17 cellular contexts compared by ENCODE assay signal in genomic region chr18:79582978-79583377, GRCh38.
DNase-seq lines count a peak whose midpoint lies in the region; TF ChIP-seq lines count a peak whose summit lies in the region.
"Had no signal": no experiment of that assay in that cellular context is flagged by ENCODE, and none has a peak within 500 bp of the region (broad histone marks: within the 10 kb centered on the region; RNA-seq: fewer than 3 reads in every experiment).

No MANE protein-coding gene starts in this region.

- H2AK5ac ChIP-seq in mesendoderm (ENCODE audit: low read length), result no peak overlapping the region

- H2BK15ac ChIP-seq in mesendoderm (replicated peaks; ENCODE audit: low read depth), result no peak overlapping the region

- H3K4me2 ChIP-seq in mesendoderm (ENCODE audit: low read length), result no peak overlapping the region

- no peaks in the 10 kb centered on the region for H3K36me3 Mint-ChIP-seq in activated naive CD4-positive, alpha-beta T cell treated with anti-CD3 and anti-CD28 coated beads, Interleukin-2, amount 10 ng/mL, durations not matched to agents 7 days and 5 days
- no peaks in the 10 kb centered on the region for H3K36me3 Mint-ChIP-seq in nephron (ENCODE audit: low read depth)
- H3K36me3 Mint-ChIP-seq: CD8-positive, alpha-beta memory T cell had no signal

- peak; percentile 1 for DNase-seq in activated naive CD4-positive, alpha-beta T cell treated with anti-CD3 and anti-CD28 coated beads, Interleukin-2, amount 10 ng/mL, durations not matched to agents 7 days and 5 days
- DNase-seq in activated naive CD4-positive, alpha-beta T cell treated with Interleukin-2 at 50 U/mL for 16 hours, result no peak
- DNase-seq in coronary artery (ENCODE audit: low spot score) (peak; percentile 43), suprapubic skin (ENCODE audit: low spot score in 2 of 2) (peak; percentile 32 to 71), GM20000 (ENCODE audit: low spot score) (no peak), ecto neural progenitor cell (ENCODE audit: low spot score) (no peak), mesendoderm (no peak)
- DNase-seq: DMS79, H9, NCI-H1105, NCI-H1694, NCI-H446 treated with DMSO at 0.1 percent for 48 hours, NCI-H774, PC-3 had no signal

- no peak overlapping the region for H4K8ac ChIP-seq in mesendoderm (ENCODE audit: low read depth, low read length)

- no peak for TF ChIP-seq EP300 in suprapubic skin (IDR thresholded peaks at IDR 0.05)

- no peaks in the 10 kb centered on the region for H3K27me3 Mint-ChIP-seq in activated naive CD4-positive, alpha-beta T cell treated with anti-CD3 and anti-CD28 coated beads, Interleukin-2, amount 10 ng/mL, durations not matched to agents 7 days and 5 days
- peaks cover 3% of the 10 kb centered on the region for H3K27me3 Mint-ChIP-seq in nephron (ENCODE audit: low read depth)
- H3K27me3 Mint-ChIP-seq: CD8-positive, alpha-beta memory T cell had no signal

- peaks cover 7% of the 10 kb centered on the region for H3K9me3 Mint-ChIP-seq in activated naive CD4-positive, alpha-beta T cell treated with anti-CD3 and anti-CD28 coated beads, Interleukin-2, amount 10 ng/mL, durations not matched to agents 7 days and 5 days
- no peaks in the 10 kb centered on the region for H3K9me3 Mint-ChIP-seq in nephron
- H3K9me3 Mint-ChIP-seq: CD8-positive, alpha-beta memory T cell; H9 had no signal

- no peak overlapping the region for H3K4ac ChIP-seq in mesendoderm (ENCODE audit: low read depth, low read length)

- no peak for TF ChIP-seq CTCF in coronary artery (IDR thresholded peaks at IDR 0.05)
- TF ChIP-seq CTCF in nephron (IDR thresholded peaks at IDR 0.05; ENCODE audit: unreplicated experiment in 3 of 3), result no peak
- no peak for TF ChIP-seq CTCF in suprapubic skin (IDR thresholded peaks at IDR 0.05)
- TF ChIP-seq CTCF in GM20000 (IDR thresholded peaks at IDR 0.05; ENCODE audit: extremely low read depth, missing control alignments), result no peak

- H4K5ac ChIP-seq in mesendoderm (ENCODE audit: low read length), result no peak overlapping the region

- no peaks in the 10 kb centered on the region for H3K27me3 ChIP-seq in suprapubic skin
- H3K27me3 ChIP-seq in mesendoderm (ENCODE audit: insufficient read depth, low read length, poor library complexity), result no peaks in the 10 kb centered on the region

- H3K4me1 Mint-ChIP-seq in activated naive CD4-positive, alpha-beta T cell treated with anti-CD3 and anti-CD28 coated beads, Interleukin-2, amount 10 ng/mL, durations not matched to agents 7 days and 5 days, result no peaks in the 10 kb centered on the region
- peaks cover 40% of the 10 kb centered on the region for H3K4me1 Mint-ChIP-seq in nephron

- H3K23ac ChIP-seq in mesendoderm (ENCODE audit: low read length), result no peak overlapping the region

- no peak overlapping the region for H3K27ac ChIP-seq in coronary artery
- no peak overlapping the region for H3K27ac ChIP-seq in suprapubic skin
- no peak overlapping the region for H3K27ac ChIP-seq in mesendoderm (ENCODE audit: low read depth, low read length)
- H3K27ac ChIP-seq: HL-60 had no signal

- no peak overlapping the region for H3K56ac ChIP-seq in mesendoderm (ENCODE audit: low read length)

- H3K18ac ChIP-seq in mesendoderm (ENCODE audit: low read length), result no peak overlapping the region

- H3K27ac Mint-ChIP-seq in activated naive CD4-positive, alpha-beta T cell treated with anti-CD3 and anti-CD28 coated beads, Interleukin-2, amount 10 ng/mL, durations not matched to agents 7 days and 5 days, result no peak overlapping the region
- H3K27ac Mint-ChIP-seq in nephron, result peak overlapping the region; percentile 59 to 73 (median 62)
- H3K27ac Mint-ChIP-seq: H9 had no signal

- H2BK5ac ChIP-seq in mesendoderm (ENCODE audit: low read length), result no peak overlapping the region

- H2BK120ac ChIP-seq in mesendoderm (ENCODE audit: low read depth, low read length), result no peak overlapping the region

- H3K4me3 Mint-ChIP-seq in activated naive CD4-positive, alpha-beta T cell treated with anti-CD3 and anti-CD28 coated beads, Interleukin-2, amount 10 ng/mL, durations not matched to agents 7 days and 5 days, result no peak overlapping the region
- H3K4me3 Mint-ChIP-seq in nephron, result no peak overlapping the region
- H3K4me3 Mint-ChIP-seq: CD8-positive, alpha-beta memory T cell had no signal

- CTCF ChIA-PET in activated naive CD4-positive, alpha-beta T cell treated with anti-CD3 and anti-CD28 coated beads, Interleukin-2, amount 10 ng/mL, durations not matched to agents 7 days and 5 days (lab: Charles Lee), result no interaction called here

- 64% methylated on average over 8 of the region's 8 CpGs for WGBS in suprapubic skin
- no CpG with 5 or more reads among the region's 8 CpGs for WGBS in mesendoderm (ENCODE audit: extremely low coverage, insufficient coverage, low lambda C conversion rate)

- no peak overlapping the region for H3K4me3 ChIP-seq in coronary artery
- no peak overlapping the region for H3K4me3 ChIP-seq in suprapubic skin
- H3K4me3 ChIP-seq in mesendoderm (ENCODE audit: low read length), result no peak overlapping the region

- no peak for TF ChIP-seq POLR2A in suprapubic skin (IDR thresholded peaks at IDR 0.05)

- no peak overlapping the region for H3K9ac ChIP-seq in mesendoderm (ENCODE audit: low read length)

- H3K4me1 ChIP-seq in suprapubic skin (peaks cover 14% of the 10 kb centered on the region), mesendoderm (ENCODE audit: control insufficient read depth, low read depth, low read length) (no peaks in the 10 kb centered on the region)

- no peaks in the 10 kb centered on the region for H3K79me1 ChIP-seq in mesendoderm (ENCODE audit: low read length)

- H3K79me2 ChIP-seq in mesendoderm (ENCODE audit: control insufficient read depth, insufficient read depth, low read length), result no peaks in the 10 kb centered on the region

- H3K36me3 ChIP-seq in suprapubic skin, result no peaks in the 10 kb centered on the region
- H3K36me3 ChIP-seq in mesendoderm (ENCODE audit: control insufficient read depth, insufficient read depth, low read length), result no peaks in the 10 kb centered on the region

- H3K9me3 ChIP-seq in suprapubic skin, result no peaks in the 10 kb centered on the region

Comparison
In these comparisons a context has a peak if more than half of its experiments do, and no peak if none do; other contexts are left out.
1. DNase-seq: peak in activated naive CD4-positive, alpha-beta T cell treated with anti-CD3 and anti-CD28 coated beads, Interleukin-2, amount 10 ng/mL, durations not matched to agents 7 days and 5 days (single experiment), coronary artery (single experiment) and suprapubic skin (2 of 2); none in activated naive CD4-positive, alpha-beta T cell treated with Interleukin-2 at 50 U/mL for 16 hours (single experiment), GM20000 (single experiment), ecto neural progenitor cell (single experiment) and mesendoderm (single experiment).